In the genomic region with DNA sequence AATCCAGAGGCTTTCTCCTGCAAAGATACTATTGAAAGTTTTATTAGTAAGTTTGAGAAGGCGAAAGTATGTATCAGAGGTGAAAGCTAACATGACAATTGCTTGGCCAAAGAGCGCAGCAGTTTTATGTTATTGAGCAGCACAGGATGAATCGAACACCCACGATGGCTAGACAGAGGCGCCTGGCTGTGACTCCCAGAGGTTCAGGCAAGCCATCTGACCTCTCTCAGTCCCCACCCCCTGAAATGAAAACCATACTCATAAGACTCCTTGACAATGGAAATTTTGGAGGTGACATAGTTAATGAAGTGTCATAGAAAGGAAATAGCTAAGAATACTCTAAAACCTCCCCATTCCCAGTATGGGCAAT, we compare ENCODE assay signal across 9 cellular contexts.
DNase-seq lines count a peak whose midpoint lies in the region; ATAC-seq and TF ChIP-seq lines count a peak whose summit lies in the region.
"Had no signal": no experiment of that assay in that cellular context is flagged by ENCODE, and none has a peak within 500 bp of the region (broad histone marks: within the 10 kb centered on the region; RNA-seq: fewer than 3 reads in every experiment).

No MANE protein-coding gene starts in this region.

- TF ChIP-seq POLR2A in transverse colon (IDR thresholded peaks at IDR 0.05): no peak

- no peaks in the 10 kb centered on the region for H3K36me3 ChIP-seq in transverse colon

- no peak for TF ChIP-seq CTCF in brain (conservative IDR thresholded peaks at IDR 0.05)
- no peak for TF ChIP-seq CTCF in mesothelial cell of epicardium (IDR thresholded peaks at IDR 0.05; ENCODE audit: unreplicated experiment)
- TF ChIP-seq CTCF in transverse colon (IDR thresholded peaks at IDR 0.05): no peak
- no peak for TF ChIP-seq CTCF in Calu3 (IDR thresholded peaks at IDR 0.05; ENCODE audit: unreplicated experiment)

- H3K4me3 Mint-ChIP-seq in brain (peak overlapping the region; percentile 38 to 79 (median 75)), mesothelial cell of epicardium (peak overlapping the region; percentile 64), Calu3 (ENCODE audit: low read depth, unreplicated experiment) (no peak overlapping the region)

- intact Hi-C loops in Right ventricle myocardium superior (cut with DNase I) (loop anchor here (5.0 to 10.0 kb wide), 3 partner anchors 269 to 516 kb away; a partner anchor contains a TSS), left ventricle myocardium superior (cut with micrococcal nuclease) (no loop called here), transverse colon (cut with DNase I; ENCODE audit: low total_unique reads) (loop anchor here (5.0 to 10.0 kb wide), 2 partner anchors 149 to 516 kb away; no protein-coding TSS in a partner anchor), Calu3 (cut with micrococcal nuclease; ENCODE audit: unreplicated experiment) (loop anchor here (10.0 kb wide), 2 partner anchors 519 to 589 kb away; no protein-coding TSS in a partner anchor)

- CTCF ChIA-PET in Calu3 (lab: Charles Lee): interaction anchor here (0.6 kb wide), 1 partner anchor 322 kb away, joined by 3 read pairs; no protein-coding TSS in a partner anchor

- no peaks in the 10 kb centered on the region for H3K27me3 ChIP-seq in transverse colon

- H3K4me1 Mint-ChIP-seq in brain (peaks cover 66% of the 10 kb centered on the region), mesothelial cell of epicardium (peaks cover 48% of the 10 kb centered on the region), Calu3 (ENCODE audit: low read depth, unreplicated experiment) (peaks cover 9% of the 10 kb centered on the region)

- H3K4me1 ChIP-seq in transverse colon: peaks cover 6 to 24% (median 18%) of the 10 kb centered on the region in 4 donors

- DNase-seq in Right ventricle myocardium superior (peak; percentile 23), left ventricle myocardium superior (no peak), mesothelial cell of epicardium (ENCODE audit: low spot score in 2 of 2, unreplicated experiment in 2 of 2) (no peak), transverse colon (no peak), GDM1 (lab: John Stamatoyannopoulos, UW) (no peak), RPMI8226 (no peak), Calu3 (no peak)
- DNase-seq: T1000 had no signal

- H3K27ac Mint-ChIP-seq in brain (peak overlapping the region in 4 of 5 experiments; percentile 76 to 96 (median 88)), mesothelial cell of epicardium (peak overlapping the region; percentile 80), Calu3 (ENCODE audit: unreplicated experiment) (no peak overlapping the region)

- H3K4me3 ChIP-seq in transverse colon: no peak overlapping the region

- BruUV-seq in Calu3 (replicated peaks; lab: Mats Ljungman, UMichigan): no TSS peak

- H3K36me3 Mint-ChIP-seq in brain: no peaks in the 10 kb centered on the region
- H3K36me3 Mint-ChIP-seq in mesothelial cell of epicardium: no peaks in the 10 kb centered on the region
- H3K36me3 Mint-ChIP-seq in Calu3 (ENCODE audit: insufficient read depth, unreplicated experiment): no peaks in the 10 kb centered on the region

- ATAC-seq in Right ventricle myocardium superior (ENCODE audit: poor library complexity) (no peak), left ventricle myocardium superior (no peak)

- no peaks in the 10 kb centered on the region for H3K9me3 ChIP-seq in transverse colon

- H3K27me3 Mint-ChIP-seq in brain (no peaks in the 10 kb centered on the region), mesothelial cell of epicardium (ENCODE audit: low read depth) (no peaks in the 10 kb centered on the region), Calu3 (ENCODE audit: unreplicated experiment) (no peaks in the 10 kb centered on the region)

- no peak for TF ChIP-seq EP300 in transverse colon (IDR thresholded peaks at IDR 0.05; ENCODE audit: low read depth)

- peak overlapping the region; percentile 70 to 89 (median 78) for H3K27ac ChIP-seq in transverse colon

- 83 to 88% methylated on average over 2 to 5 of the region's 5 CpGs for WGBS in transverse colon (ENCODE audit: low coverage in 1 of 2), 2 donors

- in situ Hi-C loops in transverse colon (cut with MboI; ENCODE audit: low pct_ligation_motif_present in 1 of 4, low pct_unique_long_range_greater_than_20kb in 1 of 4, low sequenced_read_pairs in 3 of 4): loop anchor here in 2 of 4 donors (10.0 to 25.0 kb wide), 3 partner anchors 419 to 526 kb away; a partner anchor contains a TSS

- H3K9me3 Mint-ChIP-seq in brain (no peaks in the 10 kb centered on the region), mesothelial cell of epicardium (no peaks in the 10 kb centered on the region), Calu3 (ENCODE audit: low read depth, unreplicated experiment) (no peaks in the 10 kb centered on the region)
